17 cellular contexts compared by ENCODE assay signal in the genomic region with DNA sequence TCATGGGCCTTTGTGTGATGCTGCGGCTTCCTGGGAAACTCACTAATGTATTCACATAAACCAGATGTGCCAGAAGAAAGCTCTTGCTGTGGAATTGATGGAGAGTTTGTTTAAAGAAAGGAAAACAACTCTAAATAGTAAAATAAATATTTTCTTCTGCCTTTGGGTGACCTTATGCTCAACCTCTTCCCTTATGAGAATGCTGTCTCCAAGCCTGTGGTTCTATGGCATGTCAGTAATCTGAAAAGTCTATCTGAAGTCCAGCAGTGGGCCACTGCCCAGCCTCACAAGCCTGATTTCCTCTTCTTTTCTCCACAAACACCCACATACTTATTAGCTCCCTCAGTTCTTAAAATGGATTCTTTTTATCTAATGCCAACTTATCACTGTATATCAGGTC. TPM values are rescaled to one million over a fixed set of nuclear protein-coding genes. Genes with fewer than 3 reads are reported as not detected.
DNase-seq lines count a peak whose midpoint lies in the region; ATAC-seq, FAIRE-seq and TF ChIP-seq lines count a peak whose summit lies in the region.
"Had no signal": no experiment of that assay in that cellular context is flagged by ENCODE, and none has a peak within 500 bp of the region (broad histone marks: within the 10 kb centered on the region; RNA-seq: fewer than 3 reads in every experiment).

No MANE protein-coding gene starts in this region.

- no peaks in the 10 kb centered on the region for H3K27me3 ChIP-seq in GM23248 (replicated peaks; ENCODE audit: insufficient read depth)
- H3K27me3 ChIP-seq: ovary had no signal

- H3K9me2 ChIP-seq in GM23248 (ENCODE audit: insufficient read depth): no peaks in the 10 kb centered on the region

- peaks cover 49% of the 10 kb centered on the region for H3F3A ChIP-seq in GM23248 (ENCODE audit: insufficient read depth)

- H3K9me3 ChIP-seq in GM23248 (ENCODE audit: low read depth): no peaks in the 10 kb centered on the region
- H3K9me3 ChIP-seq: ovary had no signal

- no peak overlapping the region for H3K4me3 ChIP-seq in GM23248
- H3K4me3 ChIP-seq in astrocyte of the cerebellum (ENCODE audit: low read depth, low read length): no peak overlapping the region
- H3K4me3 ChIP-seq in lower leg skin (ENCODE audit: low read depth, poor library complexity, severe bottlenecking): no peak overlapping the region
- H3K4me3 ChIP-seq: ovary had no signal

- TF ChIP-seq CTCF in astrocyte of the cerebellum (IDR thresholded peaks at IDR 0.05; ENCODE audit: low read depth, low read length, missing control alignments): no peak
- no peak for TF ChIP-seq CTCF in lower leg skin (IDR thresholded peaks at IDR 0.05)

- H3K4me1 ChIP-seq in GM23248 (ENCODE audit: insufficient read depth): peaks cover 61% of the 10 kb centered on the region

- intact Hi-C loops in lower leg skin (cut with DNase I; ENCODE audit: low total_unique reads): no loop called here

- H3K27ac Mint-ChIP-seq in stimulated activated memory B cell treated with anti-CD40 and anti-IgM and Interleukin-4, amounts not matched to agents 10 μg/mL and 1 μg/mL and 100 μg/mL, for 72 hours: no peak overlapping the region
- H3K27ac Mint-ChIP-seq: activated T-helper 1 cell treated with anti-CD3 and anti-CD28 coated beads, Interleukin-12 subunit alpha, Interleukin-12 subunit beta, Interleukin-2, Interleukin-4 antibody, amounts not matched to agents 30 ng/mL and 10 ng/mL and 1 ng/mL, durations not matched to agents 14 hours and 24 hours and 36 hours; CD4-positive, alpha-beta T cell had no signal

- ATAC-seq in GM18873 (IDR thresholded peaks at IDR 0.05; ENCODE audit: low FRiP score, unreplicated experiment): no peak
- no peak for ATAC-seq in stimulated activated memory B cell treated with anti-CD40 and anti-IgM and Interleukin-4, amounts not matched to agents 10 μg/mL and 1 μg/mL and 100 μg/mL, for 72 hours

- H4K20me1 ChIP-seq in GM23248 (ENCODE audit: insufficient read depth): no peaks in the 10 kb centered on the region

- H3K36me3 ChIP-seq in GM23248 (ENCODE audit: low read depth): no peaks in the 10 kb centered on the region
- H3K36me3 ChIP-seq: ovary had no signal

- H3K9me3 Mint-ChIP-seq in stimulated activated memory B cell treated with anti-CD40 and anti-IgM and Interleukin-4, amounts not matched to agents 10 μg/mL and 1 μg/mL and 100 μg/mL, for 72 hours: no peaks in the 10 kb centered on the region
- H3K9me3 Mint-ChIP-seq: activated T-helper 1 cell treated with anti-CD3 and anti-CD28 coated beads, Interleukin-12 subunit alpha, Interleukin-12 subunit beta, Interleukin-2, Interleukin-4 antibody, amounts not matched to agents 30 ng/mL and 10 ng/mL and 1 ng/mL, durations not matched to agents 14 hours and 24 hours and 36 hours; CD4-positive, alpha-beta T cell had no signal

- no peak for FAIRE-seq in RCC 7860 (lab: Jason Lieb, UNC)
- FAIRE-seq: bronchial epithelial cell had no signal

- peak; percentile 46 for DNase-seq in GM23248
- peak; percentile 68 for DNase-seq in astrocyte of the cerebellum (ENCODE audit: low read depth)
- peak; percentile 31 for DNase-seq in kidney glomerular epithelial cell (lab: John Stamatoyannopoulos, UW)
- peak; percentile 56 for DNase-seq in stromal cell of bone marrow (ENCODE audit: low read depth)
- DNase-seq in RCC 7860 (ENCODE audit: low spot score): no peak
- DNase-seq in lower leg skin (ENCODE audit: low spot score in 2 of 2): no peak
- DNase-seq: activated CD4-positive, alpha-beta T cell treated with anti-CD3 and anti-CD28 coated beads, Interleukin-2, amount 50 U/mL, for 1 hour; CD4-positive, alpha-beta T cell; GDM1; MM.1S; NCI-H2227 treated with DMSO at 0.1 percent for 48 hours; ovary; stimulated activated naive CD4-positive, alpha-beta T cell had no signal

- no peaks in the 10 kb centered on the region for H3K79me2 ChIP-seq in GM23248 (ENCODE audit: insufficient read depth)

- H3K4me2 ChIP-seq in GM23248 (ENCODE audit: unreplicated experiment): no peak overlapping the region

- H3K9ac ChIP-seq in GM23248: no peak overlapping the region

- WGBS in GM23248 (ENCODE audit: low coverage in 1 of 2, low lambda C conversion rate in 2 of 2, missing lambda C conversion rate in 2 of 2), 2 experiments: 97 to 100% methylated on average over 1 of the region's 1 CpG
- WGBS in lower leg skin, 2 donors: 78 to 80% methylated on average over 1 of the region's 1 CpG

- no peak overlapping the region for H2AFZ ChIP-seq in GM23248

- H3K36me3 Mint-ChIP-seq in stimulated activated memory B cell treated with anti-CD40 and anti-IgM and Interleukin-4, amounts not matched to agents 10 μg/mL and 1 μg/mL and 100 μg/mL, for 72 hours: no peaks in the 10 kb centered on the region

- in situ Hi-C loops in GM23248 (cut with MboI) (no loop called here), astrocyte of the cerebellum (cut with HindIII; ENCODE audit: low sequenced_read_pairs) (no loop called here)

- H3K27ac ChIP-seq in GM23248: peak overlapping the region; percentile 33
- H3K27ac ChIP-seq: ovary had no signal

- no peaks in the 10 kb centered on the region for H3K4me1 Mint-ChIP-seq in stimulated activated memory B cell treated with anti-CD40 and anti-IgM and Interleukin-4, amounts not matched to agents 10 μg/mL and 1 μg/mL and 100 μg/mL, for 72 hours

- H3K4me3 Mint-ChIP-seq in stimulated activated memory B cell treated with anti-CD40 and anti-IgM and Interleukin-4, amounts not matched to agents 10 μg/mL and 1 μg/mL and 100 μg/mL, for 72 hours: no peak overlapping the region
- H3K4me3 Mint-ChIP-seq: activated T-helper 1 cell treated with anti-CD3 and anti-CD28 coated beads, Interleukin-12 subunit alpha, Interleukin-12 subunit beta, Interleukin-2, Interleukin-4 antibody, amounts not matched to agents 30 ng/mL and 10 ng/mL and 1 ng/mL, durations not matched to agents 14 hours and 24 hours and 36 hours; CD4-positive, alpha-beta T cell had no signal

- TF ChIP-seq POLR2A in lower leg skin (IDR thresholded peaks at IDR 0.05): no peak

- no peaks in the 10 kb centered on the region for H3K27me3 Mint-ChIP-seq in stimulated activated memory B cell treated with anti-CD40 and anti-IgM and Interleukin-4, amounts not matched to agents 10 μg/mL and 1 μg/mL and 100 μg/mL, for 72 hours
- H3K27me3 Mint-ChIP-seq: CD4-positive, alpha-beta T cell had no signal

RNA-seq across cellular contexts. Expression of gene PHLDB2, which starts 49.9 kb away (rescaled TPM):
- 60.6 and 63.9 TPM in 2 replicates for total RNA-seq in GM23248 (2014; rRNA removed; shearing (Covaris generic))
- 53.3 and 55.6 TPM in 2 replicates for polyA plus RNA-seq in GM23248 (2016; fragmentation: Nextera tagmentation; extraction: Ambion mirVana)
- total RNA-seq in lower leg skin: 10 to 100 TPM; 23.5 to 81.5 (median 26.2) TPM

Comparison
In these comparisons a context has a peak if more than half of its experiments do, and no peak if none do; other contexts are left out.
1. DNase-seq: peak in GM23248 (single experiment), astrocyte of the cerebellum (single experiment), kidney glomerular epithelial cell (single experiment) and stromal cell of bone marrow (single experiment); none in RCC 7860 (single experiment) and lower leg skin (0 of 2).